In the genomic region with DNA sequence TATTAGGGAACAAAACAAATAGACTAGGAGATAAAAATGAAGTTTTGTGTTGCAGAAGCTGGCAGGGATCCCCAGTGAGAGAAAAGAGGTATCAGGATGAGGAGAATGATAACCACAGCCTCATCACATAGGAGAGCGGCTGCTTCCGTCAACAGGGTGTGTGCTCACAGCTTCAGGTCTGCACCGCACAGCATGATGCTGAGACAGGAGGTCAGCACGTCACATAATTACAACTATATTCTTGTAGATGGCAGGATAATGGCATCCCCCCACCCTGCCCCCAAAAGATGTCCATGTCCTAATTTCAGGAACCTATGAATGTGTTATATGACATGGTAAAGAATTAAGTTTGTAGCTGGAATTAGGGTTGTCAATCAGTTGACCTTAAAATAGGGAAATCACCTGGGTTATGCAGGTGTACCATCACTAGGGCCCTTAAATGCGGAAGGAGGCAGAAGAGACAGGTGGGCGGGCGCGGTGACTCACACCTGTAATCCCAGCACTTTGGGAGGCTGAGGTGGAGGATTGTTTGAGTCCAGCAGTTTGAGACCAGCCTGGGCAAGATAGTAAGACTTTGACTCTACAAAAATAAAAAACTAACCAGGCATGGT, we compare ENCODE assay signal across 9 cellular contexts.
A peak's percentile ranks its signal among the peaks of the same experiment; 100 is the strongest.
DNase-seq lines count a peak whose midpoint lies in the region; ATAC-seq and TF ChIP-seq lines count a peak whose summit lies in the region.
"Had no signal": no experiment of that assay in that cellular context is flagged by ENCODE, and none has a peak within 500 bp of the region (broad histone marks: within the 10 kb centered on the region; RNA-seq: fewer than 3 reads in every experiment).

No MANE protein-coding gene starts in this region.

- intact Hi-C loops in CD14-positive monocyte (cut with micrococcal nuclease): loop anchor here in 1 of 2 donors (5.0 to 10.0 kb wide), 2 partner anchors 72 to 131 kb away; a partner anchor contains a TSS
- intact Hi-C loops in natural killer cell (cut with micrococcal nuclease): loop anchor here (2.0 to 10.0 kb wide), 3 partner anchors 68 to 428 kb away; no protein-coding TSS in a partner anchor

- H3K27ac Mint-ChIP-seq in CD14-positive monocyte: peak overlapping the region in 6 of 7 donors; percentile 18 to 94 (median 84)
- peak overlapping the region; percentile 97 to 98 for H3K27ac Mint-ChIP-seq in T-cell
- peak overlapping the region; percentile 98 to 100 for H3K27ac Mint-ChIP-seq in natural killer cell

- H3K4me3 Mint-ChIP-seq in CD14-positive monocyte: no peak overlapping the region
- peak overlapping the region; percentile 23 to 70 (median 54) for H3K4me3 Mint-ChIP-seq in T-cell
- H3K4me3 Mint-ChIP-seq in natural killer cell: peak overlapping the region; percentile 85

- in situ Hi-C loops in GM13977 (cut with MboI; ENCODE audit: low pct_unique_long_range_greater_than_20kb, low sequenced_read_pairs, unreplicated experiment): no loop called here

- TF ChIP-seq CTCF in CD14-positive monocyte (IDR thresholded peaks at IDR 0.05): no peak
- no peak for TF ChIP-seq CTCF in natural killer cell (IDR thresholded peaks at IDR 0.05)
- no peak for TF ChIP-seq CTCF in GM13977 (IDR thresholded peaks at IDR 0.05; ENCODE audit: extremely low read depth, insufficient read depth, missing control alignments)

- CTCF ChIA-PET in T-cell (lab: Charles Lee): interaction anchor here (0.5 to 5.0 kb wide), 18 partner anchors 23 to 287 kb away, joined by 3 to 28 read pairs (median 6); no protein-coding TSS in a partner anchor

- peaks cover 2% of the 10 kb centered on the region in 2 donors for H3K36me3 Mint-ChIP-seq in CD14-positive monocyte
- H3K36me3 Mint-ChIP-seq in T-cell: peaks cover 7% of the 10 kb centered on the region
- no peaks in the 10 kb centered on the region for H3K36me3 Mint-ChIP-seq in natural killer cell

- POLR2A ChIA-PET in T-cell (lab: Charles Lee): interaction anchor here (0.5 to 2.0 kb wide), 20 partner anchors 24 to 1338 kb away, joined by 3 to 21 read pairs (median 6); a partner anchor contains a TSS

- DNase-seq in CD14-positive monocyte (ENCODE audit: low spot score) (no peak), T-cell (peak in 33 of 34 experiments; percentile 57 to 90 (median 81)), natural killer cell (peak; percentile 59), NCI-H526 (lab: John Stamatoyannopoulos, UW) (no peak), GM13977 (ENCODE audit: low spot score) (no peak), NCI-H187 (lab: John Stamatoyannopoulos, UW) (no peak)
- peak; percentile 62 for DNase-seq in activated naive CD4-positive, alpha-beta T cell treated with anti-CD3 and anti-CD28 coated beads, Interleukin-2, amount 50 U/mL, for 16 hours
- DNase-seq: COR-L47 had no signal

- peaks cover 4 to 10% (median 7%) of the 10 kb centered on the region in 7 donors for H3K9me3 Mint-ChIP-seq in CD14-positive monocyte
- H3K9me3 Mint-ChIP-seq in T-cell: peaks cover 0 to 8% (median 6%) of the 10 kb centered on the region in 3 donors
- H3K9me3 Mint-ChIP-seq in natural killer cell: peaks cover 0 to 3% of the 10 kb centered on the region in 2 donors

- H3K27me3 Mint-ChIP-seq in CD14-positive monocyte (ENCODE audit: low read depth in 3 of 3): peaks cover 0 to 4% (median 1%) of the 10 kb centered on the region in 3 donors
- no peaks in the 10 kb centered on the region for H3K27me3 Mint-ChIP-seq in T-cell
- no peaks in the 10 kb centered on the region for H3K27me3 Mint-ChIP-seq in natural killer cell (ENCODE audit: low read depth in 2 of 2)

- ATAC-seq in T-cell (replicated peaks in 1 of 4) (peak; percentile 53 to 78 (median 62)), natural killer cell (peak; percentile 57 to 83 (median 81)), HG03135 (IDR thresholded peaks at IDR 0.05; ENCODE audit: unreplicated experiment) (no peak)

- H3K4me1 Mint-ChIP-seq in CD14-positive monocyte (peaks cover 65% of the 10 kb centered on the region), T-cell (peaks cover 86 to 94% (median 90%) of the 10 kb centered on the region in 3 donors), natural killer cell (peaks cover 77 to 87% of the 10 kb centered on the region in 2 donors)

Comparison
In these comparisons a context has a peak if more than half of its experiments do, and no peak if none do; other contexts are left out.
1. DNase-seq: peak in T-cell (33 of 34), activated naive CD4-positive, alpha-beta T cell treated with anti-CD3 and anti-CD28 coated beads, Interleukin-2, amount 50 U/mL, for 16 hours (single experiment) and natural killer cell (single experiment); none in CD14-positive monocyte (single experiment), NCI-H526 (0 of 2), GM13977 (single experiment) and NCI-H187 (0 of 2).
2. H3K4me3 Mint-ChIP-seq: peak in T-cell (3 of 3) and natural killer cell (single experiment); none in CD14-positive monocyte (0 of 2).
3. Peak in every context shown above with its lines, with median percentiles within 50 percentile points of each other: H3K27ac Mint-ChIP-seq.